Comparison of ENCODE assay signal across 2 cellular contexts in the genomic region with DNA sequence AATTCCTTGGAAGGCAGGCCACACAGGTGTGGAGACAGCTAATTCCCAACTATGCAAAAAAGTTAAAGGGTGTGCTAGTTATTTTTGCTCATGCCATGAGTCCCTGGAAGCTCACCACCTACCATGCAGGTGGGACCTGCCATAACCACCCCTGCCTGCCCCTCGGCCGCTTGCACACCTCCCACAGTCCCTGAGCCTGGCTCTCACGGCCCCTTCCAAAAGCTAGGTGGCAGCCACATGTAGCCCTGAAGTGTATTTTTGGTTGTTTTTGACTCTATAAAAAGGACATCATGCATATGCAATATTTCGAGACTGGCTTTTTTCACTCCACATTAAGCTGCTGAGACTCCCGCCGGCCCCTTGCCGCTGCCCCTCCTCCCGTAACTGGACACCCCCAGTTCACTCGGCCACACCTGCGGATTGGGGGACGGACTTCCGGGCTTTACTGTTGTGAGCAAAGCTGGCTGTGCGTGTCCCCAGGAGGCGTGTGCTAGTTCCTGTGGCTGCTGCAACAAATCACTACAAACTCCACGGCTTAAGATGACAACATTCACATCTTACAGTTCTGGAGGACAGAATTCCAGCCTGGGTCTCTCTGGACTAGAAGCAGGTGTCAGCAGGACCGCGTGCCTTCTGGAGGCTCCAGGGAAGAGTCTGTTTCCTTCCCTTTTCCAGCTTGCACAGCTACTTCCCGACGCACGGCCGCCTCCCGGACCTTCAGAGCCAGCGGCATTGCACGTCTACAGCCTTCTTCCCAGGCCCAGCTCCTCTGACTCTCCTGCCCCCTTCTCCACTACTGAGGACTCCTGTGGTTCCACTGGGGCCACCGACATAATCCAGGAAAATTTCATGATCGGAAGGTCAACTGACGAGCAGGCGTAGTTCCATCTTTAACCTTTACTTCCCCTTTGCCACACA.
TF ChIP-seq lines count a peak whose summit lies in the region.

No MANE protein-coding gene starts in this region.

TF ChIP-seq in HEK293, 187 proteins besides CTCF, POLR2A, EP300 and RAD21:
- no peak for TF ChIP-seq ZNF837 (tag by site-specific recombination; IDR thresholded peaks at IDR 0.05)
- no peak for TF ChIP-seq ZNF121 (tag by site-specific recombination; IDR thresholded peaks at IDR 0.05)
- no peak for TF ChIP-seq RBAK (tag by site-specific recombination; IDR thresholded peaks at IDR 0.05)
- TF ChIP-seq ZIC2 (tag by site-specific recombination; IDR thresholded peaks at IDR 0.05), result peak; percentile 15; the same call in 1 of the 2 replicates
- TF ChIP-seq, protein P1, sequence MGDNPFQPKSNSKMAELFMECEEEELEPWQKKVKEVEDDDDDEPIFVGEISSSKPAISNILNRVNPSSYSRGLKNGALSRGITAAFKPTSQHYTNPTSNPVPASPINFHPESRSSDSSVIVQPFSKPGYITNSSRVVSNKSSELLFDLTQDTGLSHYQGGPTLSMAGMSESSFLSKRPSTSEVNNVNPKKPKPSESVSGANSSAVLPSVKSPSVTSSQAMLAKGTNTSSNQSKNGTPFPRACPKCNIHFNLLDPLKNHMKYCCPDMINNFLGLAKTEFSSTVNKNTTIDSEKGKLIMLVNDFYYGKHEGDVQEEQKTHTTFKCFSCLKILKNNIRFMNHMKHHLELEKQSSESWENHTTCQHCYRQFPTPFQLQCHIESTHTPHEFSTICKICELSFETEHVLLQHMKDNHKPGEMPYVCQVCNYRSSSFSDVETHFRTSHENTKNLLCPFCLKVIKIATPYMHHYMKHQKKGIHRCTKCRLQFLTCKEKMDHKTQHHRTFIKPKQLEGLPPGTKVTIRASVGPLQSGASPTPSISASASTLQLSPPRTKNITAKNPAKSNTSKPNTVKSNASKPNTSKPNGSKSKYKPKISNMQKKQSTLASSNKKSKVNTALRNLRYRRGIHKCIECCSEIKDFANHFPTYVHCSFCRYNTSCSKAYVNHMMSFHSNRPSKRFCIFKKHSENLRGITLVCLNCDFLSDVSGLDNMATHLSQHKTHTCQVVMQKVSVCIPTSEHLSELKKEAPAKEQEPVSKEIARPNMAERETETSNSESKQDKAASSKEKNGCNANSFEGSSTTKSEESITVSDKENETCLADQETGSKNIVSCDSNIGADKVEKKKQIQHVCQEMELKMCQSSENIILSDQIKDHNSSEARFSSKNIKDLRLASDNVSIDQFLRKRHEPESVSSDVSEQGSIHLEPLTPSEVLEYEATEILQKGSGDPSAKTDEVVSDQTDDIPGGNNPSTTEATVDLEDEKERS (tag by site-specific recombination; IDR thresholded peaks at IDR 0.05), result no peak
- TF ChIP-seq, protein P2, sequence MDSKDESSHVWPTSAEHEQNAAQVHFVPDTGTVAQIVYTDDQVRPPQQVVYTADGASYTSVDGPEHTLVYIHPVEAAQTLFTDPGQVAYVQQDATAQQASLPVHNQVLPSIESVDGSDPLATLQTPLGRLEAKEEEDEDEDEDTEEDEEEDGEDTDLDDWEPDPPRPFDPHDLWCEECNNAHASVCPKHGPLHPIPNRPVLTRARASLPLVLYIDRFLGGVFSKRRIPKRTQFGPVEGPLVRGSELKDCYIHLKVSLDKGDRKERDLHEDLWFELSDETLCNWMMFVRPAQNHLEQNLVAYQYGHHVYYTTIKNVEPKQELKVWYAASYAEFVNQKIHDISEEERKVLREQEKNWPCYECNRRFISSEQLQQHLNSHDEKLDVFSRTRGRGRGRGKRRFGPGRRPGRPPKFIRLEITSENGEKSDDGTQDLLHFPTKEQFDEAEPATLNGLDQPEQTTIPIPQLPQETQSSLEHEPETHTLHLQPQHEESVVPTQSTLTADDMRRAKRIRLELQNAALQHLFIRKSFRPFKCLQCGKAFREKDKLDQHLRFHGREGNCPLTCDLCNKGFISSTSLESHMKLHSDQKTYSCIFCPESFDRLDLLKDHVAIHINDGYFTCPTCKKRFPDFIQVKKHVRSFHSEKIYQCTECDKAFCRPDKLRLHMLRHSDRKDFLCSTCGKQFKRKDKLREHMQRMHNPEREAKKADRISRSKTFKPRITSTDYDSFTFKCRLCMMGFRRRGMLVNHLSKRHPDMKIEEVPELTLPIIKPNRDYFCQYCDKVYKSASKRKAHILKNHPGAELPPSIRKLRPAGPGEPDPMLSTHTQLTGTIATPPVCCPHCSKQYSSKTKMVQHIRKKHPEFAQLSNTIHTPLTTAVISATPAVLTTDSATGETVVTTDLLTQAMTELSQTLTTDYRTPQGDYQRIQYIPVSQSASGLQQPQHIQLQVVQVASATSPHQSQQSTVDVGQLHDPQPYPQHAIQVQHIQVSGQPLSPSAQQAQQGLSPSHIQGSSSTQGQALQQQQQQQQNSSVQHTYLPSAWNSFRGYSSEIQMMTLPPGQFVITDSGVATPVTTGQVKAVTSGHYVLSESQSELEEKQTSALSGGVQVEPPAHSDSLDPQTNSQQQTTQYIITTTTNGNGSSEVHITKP (tag by site-specific recombination; IDR thresholded peaks at IDR 0.05), result peak; percentile 85
- TF ChIP-seq ZNF239 (tag by site-specific recombination; IDR thresholded peaks at IDR 0.05), result no peak
- no peak for TF ChIP-seq ZNF23 (tag by site-specific recombination; IDR thresholded peaks at IDR 0.05; ENCODE audit: borderline replicate concordance)
- no peak for TF ChIP-seq ZBTB1 (tag by site-specific recombination; IDR thresholded peaks at IDR 0.05)
- no peak for TF ChIP-seq FEZF1 (tag by site-specific recombination; IDR thresholded peaks at IDR 0.05)
- no peak for TF ChIP-seq OVOL3 (tag by site-specific recombination; IDR thresholded peaks at IDR 0.05)

TF ChIP-seq in K562, 482 proteins besides CTCF, POLR2A, EP300 and RAD21 (continues in another document):
- TF ChIP-seq ZNF785 (CRISPR knock-in tag; IDR thresholded peaks at IDR 0.05) (no peak), ZC3H4 (CRISPR knock-in tag; IDR thresholded peaks at IDR 0.05; ENCODE audit: borderline replicate concordance) (no peak), FIP1L1 (IDR thresholded peaks at IDR 0.05; ENCODE audit: low read depth, low read length, poor library complexity, severe bottlenecking) (no peak), NCOA6 (IDR thresholded peaks at IDR 0.05) (no peak), SMARCA4 (IDR thresholded peaks at IDR 0.05) (0 out of 2 replicates have a peak, but pooled peaks have one; percentile 21), PHTF2 (CRISPR knock-in tag; IDR thresholded peaks at IDR 0.05) (no peak), ZNF778 (CRISPR knock-in tag; IDR thresholded peaks at IDR 0.05) (no peak), HDAC6 (IDR thresholded peaks at IDR 0.05; ENCODE audit: low read depth, low read length) (no peak), SRSF9 (IDR thresholded peaks at IDR 0.05; ENCODE audit: borderline replicate concordance, low read depth, low read length) (no peak)
- TF ChIP-seq, protein P3, sequence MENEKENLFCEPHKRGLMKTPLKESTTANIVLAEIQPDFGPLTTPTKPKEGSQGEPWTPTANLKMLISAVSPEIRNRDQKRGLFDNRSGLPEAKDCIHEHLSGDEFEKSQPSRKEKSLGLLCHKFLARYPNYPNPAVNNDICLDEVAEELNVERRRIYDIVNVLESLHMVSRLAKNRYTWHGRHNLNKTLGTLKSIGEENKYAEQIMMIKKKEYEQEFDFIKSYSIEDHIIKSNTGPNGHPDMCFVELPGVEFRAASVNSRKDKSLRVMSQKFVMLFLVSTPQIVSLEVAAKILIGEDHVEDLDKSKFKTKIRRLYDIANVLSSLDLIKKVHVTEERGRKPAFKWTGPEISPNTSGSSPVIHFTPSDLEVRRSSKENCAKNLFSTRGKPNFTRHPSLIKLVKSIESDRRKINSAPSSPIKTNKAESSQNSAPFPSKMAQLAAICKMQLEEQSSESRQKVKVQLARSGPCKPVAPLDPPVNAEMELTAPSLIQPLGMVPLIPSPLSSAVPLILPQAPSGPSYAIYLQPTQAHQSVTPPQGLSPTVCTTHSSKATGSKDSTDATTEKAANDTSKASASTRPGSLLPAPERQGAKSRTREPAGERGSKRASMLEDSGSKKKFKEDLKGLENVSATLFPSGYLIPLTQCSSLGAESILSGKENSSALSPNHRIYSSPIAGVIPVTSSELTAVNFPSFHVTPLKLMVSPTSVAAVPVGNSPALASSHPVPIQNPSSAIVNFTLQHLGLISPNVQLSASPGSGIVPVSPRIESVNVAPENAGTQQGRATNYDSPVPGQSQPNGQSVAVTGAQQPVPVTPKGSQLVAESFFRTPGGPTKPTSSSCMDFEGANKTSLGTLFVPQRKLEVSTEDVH (IDR thresholded peaks at IDR 0.05; ENCODE audit: low read depth, partially characterized antibody), result no peak
- TF ChIP-seq, protein P4, sequence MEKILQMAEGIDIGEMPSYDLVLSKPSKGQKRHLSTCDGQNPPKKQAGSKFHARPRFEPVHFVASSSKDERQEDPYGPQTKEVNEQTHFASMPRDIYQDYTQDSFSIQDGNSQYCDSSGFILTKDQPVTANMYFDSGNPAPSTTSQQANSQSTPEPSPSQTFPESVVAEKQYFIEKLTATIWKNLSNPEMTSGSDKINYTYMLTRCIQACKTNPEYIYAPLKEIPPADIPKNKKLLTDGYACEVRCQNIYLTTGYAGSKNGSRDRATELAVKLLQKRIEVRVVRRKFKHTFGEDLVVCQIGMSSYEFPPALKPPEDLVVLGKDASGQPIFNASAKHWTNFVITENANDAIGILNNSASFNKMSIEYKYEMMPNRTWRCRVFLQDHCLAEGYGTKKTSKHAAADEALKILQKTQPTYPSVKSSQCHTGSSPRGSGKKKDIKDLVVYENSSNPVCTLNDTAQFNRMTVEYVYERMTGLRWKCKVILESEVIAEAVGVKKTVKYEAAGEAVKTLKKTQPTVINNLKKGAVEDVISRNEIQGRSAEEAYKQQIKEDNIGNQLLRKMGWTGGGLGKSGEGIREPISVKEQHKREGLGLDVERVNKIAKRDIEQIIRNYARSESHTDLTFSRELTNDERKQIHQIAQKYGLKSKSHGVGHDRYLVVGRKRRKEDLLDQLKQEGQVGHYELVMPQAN (IDR thresholded peaks at IDR 0.05; ENCODE audit: borderline replicate concordance), result no peak
- TF ChIP-seq, protein P5, sequence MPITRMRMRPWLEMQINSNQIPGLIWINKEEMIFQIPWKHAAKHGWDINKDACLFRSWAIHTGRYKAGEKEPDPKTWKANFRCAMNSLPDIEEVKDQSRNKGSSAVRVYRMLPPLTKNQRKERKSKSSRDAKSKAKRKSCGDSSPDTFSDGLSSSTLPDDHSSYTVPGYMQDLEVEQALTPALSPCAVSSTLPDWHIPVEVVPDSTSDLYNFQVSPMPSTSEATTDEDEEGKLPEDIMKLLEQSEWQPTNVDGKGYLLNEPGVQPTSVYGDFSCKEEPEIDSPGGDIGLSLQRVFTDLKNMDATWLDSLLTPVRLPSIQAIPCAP (CRISPR knock-in tag; IDR thresholded peaks at IDR 0.05; ENCODE audit: borderline replicate concordance), result no peak
- TF ChIP-seq, protein P6, sequence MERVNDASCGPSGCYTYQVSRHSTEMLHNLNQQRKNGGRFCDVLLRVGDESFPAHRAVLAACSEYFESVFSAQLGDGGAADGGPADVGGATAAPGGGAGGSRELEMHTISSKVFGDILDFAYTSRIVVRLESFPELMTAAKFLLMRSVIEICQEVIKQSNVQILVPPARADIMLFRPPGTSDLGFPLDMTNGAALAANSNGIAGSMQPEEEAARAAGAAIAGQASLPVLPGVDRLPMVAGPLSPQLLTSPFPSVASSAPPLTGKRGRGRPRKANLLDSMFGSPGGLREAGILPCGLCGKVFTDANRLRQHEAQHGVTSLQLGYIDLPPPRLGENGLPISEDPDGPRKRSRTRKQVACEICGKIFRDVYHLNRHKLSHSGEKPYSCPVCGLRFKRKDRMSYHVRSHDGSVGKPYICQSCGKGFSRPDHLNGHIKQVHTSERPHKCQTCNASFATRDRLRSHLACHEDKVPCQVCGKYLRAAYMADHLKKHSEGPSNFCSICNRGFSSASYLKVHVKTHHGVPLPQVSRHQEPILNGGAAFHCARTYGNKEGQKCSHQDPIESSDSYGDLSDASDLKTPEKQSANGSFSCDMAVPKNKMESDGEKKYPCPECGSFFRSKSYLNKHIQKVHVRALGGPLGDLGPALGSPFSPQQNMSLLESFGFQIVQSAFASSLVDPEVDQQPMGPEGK (CRISPR knock-in tag; IDR thresholded peaks at IDR 0.05; ENCODE audit: borderline replicate concordance), result no peak
- TF ChIP-seq, protein P7, sequence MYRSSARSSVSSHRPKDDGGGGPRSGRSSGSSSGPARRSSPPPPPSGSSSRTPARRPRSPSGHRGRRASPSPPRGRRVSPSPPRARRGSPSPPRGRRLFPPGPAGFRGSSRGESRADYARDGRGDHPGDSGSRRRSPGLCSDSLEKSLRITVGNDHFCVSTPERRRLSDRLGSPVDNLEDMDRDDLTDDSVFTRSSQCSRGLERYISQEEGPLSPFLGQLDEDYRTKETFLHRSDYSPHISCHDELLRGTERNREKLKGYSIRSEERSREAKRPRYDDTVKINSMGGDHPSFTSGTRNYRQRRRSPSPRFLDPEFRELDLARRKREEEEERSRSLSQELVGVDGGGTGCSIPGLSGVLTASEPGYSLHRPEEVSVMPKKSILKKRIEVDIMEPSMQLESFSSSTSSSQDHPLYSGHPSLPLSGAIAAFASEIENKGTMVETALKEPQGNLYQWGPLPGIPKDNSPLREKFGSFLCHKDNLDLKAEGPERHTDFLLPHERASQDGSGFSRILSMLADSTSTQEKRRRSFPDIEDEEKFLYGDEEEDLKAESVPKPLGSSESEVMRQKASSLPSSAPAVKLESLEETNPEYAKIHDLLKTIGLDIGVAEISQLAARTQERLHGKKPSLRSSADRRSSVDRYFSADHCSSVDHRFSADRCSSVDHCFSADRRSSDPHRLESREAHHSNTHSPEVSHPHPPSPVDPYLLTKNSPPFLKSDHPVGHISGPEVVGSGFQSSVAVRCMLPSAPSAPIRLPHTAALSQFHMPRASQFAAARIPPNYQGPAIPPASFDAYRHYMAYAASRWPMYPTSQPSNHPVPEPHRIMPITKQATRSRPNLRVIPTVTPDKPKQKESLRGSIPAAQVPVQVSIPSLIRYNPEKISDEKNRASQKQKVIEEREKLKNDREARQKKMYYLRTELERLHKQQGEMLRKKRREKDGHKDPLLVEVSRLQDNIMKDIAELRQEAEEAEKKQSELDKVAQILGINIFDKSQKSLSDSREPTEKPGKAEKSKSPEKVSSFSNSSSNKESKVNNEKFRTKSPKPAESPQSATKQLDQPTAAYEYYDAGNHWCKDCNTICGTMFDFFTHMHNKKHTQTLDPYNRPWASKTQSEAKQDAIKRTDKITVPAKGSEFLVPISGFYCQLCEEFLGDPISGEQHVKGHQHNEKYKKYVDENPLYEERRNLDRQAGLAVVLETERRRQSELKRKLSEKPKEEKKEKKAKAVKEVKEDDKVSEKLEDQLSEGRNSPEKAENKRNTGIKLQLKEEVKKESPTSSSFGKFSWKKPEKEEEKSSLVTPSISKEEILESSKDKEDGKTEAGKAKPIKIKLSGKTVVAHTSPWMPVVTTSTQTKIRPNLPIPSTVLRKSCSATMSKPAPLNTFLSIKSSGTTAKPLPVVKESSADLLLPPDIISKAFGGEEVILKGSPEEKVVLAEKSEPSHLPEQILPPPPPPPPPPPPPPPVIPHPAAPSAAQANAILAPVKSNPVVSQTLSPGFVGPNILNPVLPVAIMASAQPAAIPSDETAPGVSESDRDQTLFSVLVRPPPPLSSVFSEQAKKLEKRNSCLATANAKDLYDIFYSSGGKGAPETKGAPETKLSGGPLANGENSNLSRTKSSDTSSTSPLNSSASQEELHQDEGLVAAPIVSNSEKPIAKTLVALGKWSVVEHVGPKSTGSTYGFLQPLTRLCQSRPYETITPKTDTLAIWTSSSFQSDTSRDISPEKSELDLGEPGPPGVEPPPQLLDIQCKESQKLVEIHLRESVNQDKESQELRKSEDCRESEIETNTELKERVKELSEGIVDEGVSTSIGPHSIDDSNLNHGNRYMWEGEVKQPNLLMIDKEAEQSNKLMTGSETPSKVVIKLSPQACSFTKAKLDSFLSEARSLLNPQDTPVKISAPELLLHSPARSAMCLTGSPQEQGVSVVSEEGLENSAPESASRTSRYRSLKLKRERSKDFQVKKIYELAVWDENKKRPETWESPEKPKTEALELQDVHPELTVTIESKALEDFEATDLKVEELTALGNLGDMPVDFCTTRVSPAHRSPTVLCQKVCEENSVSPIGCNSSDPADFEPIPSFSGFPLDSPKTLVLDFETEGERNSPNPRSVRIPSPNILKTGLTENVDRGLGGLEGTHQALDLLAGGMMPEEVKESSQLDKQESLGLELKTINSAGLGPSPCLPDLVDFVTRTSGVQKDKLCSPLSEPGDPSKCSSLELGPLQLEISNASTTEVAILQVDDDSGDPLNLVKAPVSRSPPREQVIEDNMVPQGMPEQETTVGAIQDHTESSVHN (IDR thresholded peaks at IDR 0.05; ENCODE audit: borderline replicate concordance in 1 of 2, low read depth in 1 of 2), result no peak
